In genomic region chr11:36295926-36296325, GRCh38 we compare ENCODE assay signal across 14 cellular contexts. TPM values are rescaled to one million over a fixed set of nuclear protein-coding genes. Genes with fewer than 3 reads are reported as not detected.
A peak's percentile ranks its signal among the peaks of the same experiment; 100 is the strongest.
DNase-seq lines count a peak whose midpoint lies in the region; ATAC-seq, FAIRE-seq and TF ChIP-seq lines count a peak whose summit lies in the region.
"Had no signal": no experiment of that assay in that cellular context is flagged by ENCODE, and none has a peak within 500 bp of the region (broad histone marks: within the 10 kb centered on the region; RNA-seq: fewer than 3 reads in every experiment).

TSS of gene PRR5L (plus strand) at chr11:36296288. CDS start at chr11:36401122, 104,834 bp downstream.

- no peak within 1 kb of the TSS for H3K9ac ChIP-seq in keratinocyte (ENCODE audit: control insufficient read depth, extremely low read depth, insufficient read depth, low read length)

- H3K36me3 ChIP-seq in keratinocyte (ENCODE audit: control insufficient read depth in 2 of 2, extremely low read depth in 1 of 2, insufficient read depth in 2 of 2, low read length in 2 of 2) = no peaks in the 10 kb centered on the region

- H3K27ac Mint-ChIP-seq in activated T-helper 2 cell treated with anti-CD3 and anti-CD28 coated beads, Interferon-gamma antibody, Interleukin-2, Interleukin-4, amounts not matched to agents 10 μg/mL and 5 μg/mL and 100 μg/mL, durations not matched to agents 14 hours and 24 hours and 36 hours = no peak within 1 kb of the TSS
- H3K27ac Mint-ChIP-seq: CD4-positive, CD25-positive, alpha-beta regulatory T cell had no signal

- H3K27me3 ChIP-seq in keratinocyte (ENCODE audit: control insufficient read depth, extremely low read depth, insufficient read depth, low read length) = no peaks in the 10 kb centered on the region

- DNase-seq in Daoy (ENCODE audit: low read depth) (no peak), keratinocyte (ENCODE audit: low read depth, low spot score) (no peak), sciatic nerve (ENCODE audit: low spot score) (no peak), NCI-H1417 treated with DMSO at 0.1 percent for 48 hours (lab: John Stamatoyannopoulos, UW) (no peak), NCI-H1105 (lab: John Stamatoyannopoulos, UW) (no peak)
- no peak for DNase-seq in activated T-helper 2 cell treated with anti-CD3 and anti-CD28 coated beads, Interferon-gamma antibody, Interleukin-2, Interleukin-4, amounts not matched to agents 10 μg/mL and 5 μg/mL and 100 μg/mL, durations not matched to agents 14 hours and 24 hours and 36 hours (ENCODE audit: low spot score)
- no peak for DNase-seq in activated CD4-positive, alpha-beta T cell treated with anti-CD3 and anti-CD28 coated beads, Interleukin-2, amount 50 U/mL, for 4 hours
- DNase-seq: CD4-positive, CD25-positive, alpha-beta regulatory T cell; NCI-H187 treated with DMSO at 0.1 percent for 48 hours; psoas muscle had no signal

- no peak within 1 kb of the TSS for H3K4me2 ChIP-seq in keratinocyte (ENCODE audit: control insufficient read depth, extremely low read depth, insufficient read depth, low read depth, low read length)

- intact Hi-C loops in activated T-helper 2 cell treated with anti-CD3 and anti-CD28 coated beads, Interferon-gamma antibody, Interleukin-2, Interleukin-4, amounts not matched to agents 10 μg/mL and 5 μg/mL and 100 μg/mL, durations not matched to agents 14 hours and 24 hours and 36 hours (cut with micrococcal nuclease) = no loop called here
- intact Hi-C loops in sciatic nerve (cut with DNase I) = loop anchor here (10.0 kb wide), 1 partner anchor 209 kb away; no protein-coding TSS in a partner anchor

- H3K36me3 Mint-ChIP-seq in activated T-helper 2 cell treated with anti-CD3 and anti-CD28 coated beads, Interferon-gamma antibody, Interleukin-2, Interleukin-4, amounts not matched to agents 10 μg/mL and 5 μg/mL and 100 μg/mL, durations not matched to agents 14 hours and 24 hours and 36 hours (ENCODE audit: low read depth) = no peaks in the 10 kb centered on the region
- H3K36me3 Mint-ChIP-seq: brain; CD4-positive, CD25-positive, alpha-beta regulatory T cell had no signal

- no peak for FAIRE-seq in keratinocyte (lab: Jason Lieb, UNC)
- FAIRE-seq: H54, HepG2 had no signal

- peaks cover 3% of the 10 kb centered on the region for H3K27me3 Mint-ChIP-seq in activated T-helper 2 cell treated with anti-CD3 and anti-CD28 coated beads, Interferon-gamma antibody, Interleukin-2, Interleukin-4, amounts not matched to agents 10 μg/mL and 5 μg/mL and 100 μg/mL, durations not matched to agents 14 hours and 24 hours and 36 hours (ENCODE audit: low read depth)
- H3K27me3 Mint-ChIP-seq: brain had no signal

- peak; percentile 14 for ATAC-seq in sciatic nerve
- ATAC-seq in GM21360 (IDR thresholded peaks at IDR 0.05; ENCODE audit: unreplicated experiment) = no peak
- ATAC-seq: HepG2, psoas muscle had no signal

- H3K4me3 Mint-ChIP-seq in activated T-helper 2 cell treated with anti-CD3 and anti-CD28 coated beads, Interferon-gamma antibody, Interleukin-2, Interleukin-4, amounts not matched to agents 10 μg/mL and 5 μg/mL and 100 μg/mL, durations not matched to agents 14 hours and 24 hours and 36 hours (ENCODE audit: low read depth) = no peak within 1 kb of the TSS
- H3K4me3 Mint-ChIP-seq: brain; CD4-positive, CD25-positive, alpha-beta regulatory T cell had no signal

- no peak for TF ChIP-seq CTCF in keratinocyte (optimal IDR thresholded peaks at IDR 0.05 in 1 of 3, IDR thresholded peaks at IDR 0.05 in 1 of 3, conservative IDR thresholded peaks at IDR 0.05 in 1 of 3; ENCODE audit: extremely low read depth in 1 of 3, insufficient read depth in 2 of 3, low read length in 3 of 3)

- no peaks in the 10 kb centered on the region for H3K79me2 ChIP-seq in keratinocyte (ENCODE audit: control insufficient read depth, insufficient read depth, low read length)

- H3K9me1 ChIP-seq in keratinocyte (ENCODE audit: control insufficient read depth, extremely low read depth, insufficient read depth, low read length) = no peaks in the 10 kb centered on the region

- no peaks in the 10 kb centered on the region for H3K9me3 ChIP-seq in keratinocyte (ENCODE audit: control insufficient read depth, low read depth, low read length)
- H3K9me3 ChIP-seq: psoas muscle had no signal

- no peaks in the 10 kb centered on the region for H4K20me1 ChIP-seq in keratinocyte (ENCODE audit: control insufficient read depth, extremely low read depth, insufficient read depth, low read length)

- no peak within 1 kb of the TSS for H3K27ac ChIP-seq in keratinocyte (ENCODE audit: control insufficient read depth, insufficient read depth, low read length)
- H3K27ac ChIP-seq: psoas muscle had no signal

- no peaks in the 10 kb centered on the region for H3K4me1 ChIP-seq in keratinocyte (ENCODE audit: control insufficient read depth, extremely low read depth, insufficient read depth, low read length)
- H3K4me1 ChIP-seq: psoas muscle had no signal

- dilution Hi-C loops in keratinocyte (cut with MboI; ENCODE audit: extremely low pct_ligation_motif_present, low sequenced_read_pairs) = loop anchor here (5.0 to 25.0 kb wide), 2 partner anchors 91 to 191 kb away; no protein-coding TSS in a partner anchor

- no peaks in the 10 kb centered on the region for H3K9me3 Mint-ChIP-seq in activated T-helper 2 cell treated with anti-CD3 and anti-CD28 coated beads, Interferon-gamma antibody, Interleukin-2, Interleukin-4, amounts not matched to agents 10 μg/mL and 5 μg/mL and 100 μg/mL, durations not matched to agents 14 hours and 24 hours and 36 hours
- H3K9me3 Mint-ChIP-seq: CD4-positive, CD25-positive, alpha-beta regulatory T cell had no signal

- H2AFZ ChIP-seq in keratinocyte (ENCODE audit: control insufficient read depth, low read length) = no peak within 1 kb of the TSS

- peaks cover 3% of the 10 kb centered on the region for H3K4me1 Mint-ChIP-seq in activated T-helper 2 cell treated with anti-CD3 and anti-CD28 coated beads, Interferon-gamma antibody, Interleukin-2, Interleukin-4, amounts not matched to agents 10 μg/mL and 5 μg/mL and 100 μg/mL, durations not matched to agents 14 hours and 24 hours and 36 hours (ENCODE audit: low read depth)

- no peak within 1 kb of the TSS for H3K4me3 ChIP-seq in keratinocyte (ENCODE audit: control insufficient read depth in 2 of 3, extremely low read depth in 1 of 3, insufficient read depth in 2 of 3, low read depth in 1 of 3, low read length in 3 of 3)
- H3K4me3 ChIP-seq: psoas muscle had no signal

RNA-seq across cellular contexts. Expression of gene PRR5L, which starts in this region (rescaled TPM):
- total RNA-seq in Daoy (2014; rRNA removed; shearing (Covaris generic)) = 51.8 and 69.9 TPM in 2 replicates
- 23.4 and 32.7 TPM in 2 replicates for total RNA-seq in activated T-helper 2 cell treated with anti-CD3 and anti-CD28 coated beads, Interferon-gamma antibody, Interleukin-2, Interleukin-4, amounts not matched to agents 10 μg/mL and 5 μg/mL and 100 μg/mL, durations not matched to agents 14 hours and 24 hours and 36 hours
- 14.0 to 20.1 TPM (median 15.7 TPM) in 3 replicates for polyA plus RNA-seq in keratinocyte
- polyA plus RNA-seq in keratinocyte (2011; ENCODE audit: low read depth) = 3.0 TPM
- polyA plus RNA-seq in keratinocyte (2011; cell fraction: cytosol; rRNA removed) = 22.4 and 26.3 TPM in 2 replicates
- polyA plus RNA-seq in keratinocyte (2011; cell fraction: nucleus; rRNA removed) = 46.8 and 60.6 TPM in 2 replicates
- 4.8 and 13.3 TPM in 2 replicates for polyA plus RNA-seq in keratinocyte (2012; ENCODE audit: low replicate concordance)
- 23.9 to 28.9 TPM (median 26.1 TPM) in 3 replicates for polyA minus RNA-seq in keratinocyte
- 28.2 TPM for polyA minus RNA-seq in keratinocyte (2011; cell fraction: cytosol; rRNA and poly(A)+ RNA removed)
- 26.9 and 37.5 TPM in 2 replicates for polyA minus RNA-seq in keratinocyte (2011; cell fraction: nucleus; rRNA and poly(A)+ RNA removed)
- 28.6 TPM for total RNA-seq in sciatic nerve
- total RNA-seq: HepG2 had no signal
